16 cellular contexts compared by ENCODE assay signal in the genomic region with DNA sequence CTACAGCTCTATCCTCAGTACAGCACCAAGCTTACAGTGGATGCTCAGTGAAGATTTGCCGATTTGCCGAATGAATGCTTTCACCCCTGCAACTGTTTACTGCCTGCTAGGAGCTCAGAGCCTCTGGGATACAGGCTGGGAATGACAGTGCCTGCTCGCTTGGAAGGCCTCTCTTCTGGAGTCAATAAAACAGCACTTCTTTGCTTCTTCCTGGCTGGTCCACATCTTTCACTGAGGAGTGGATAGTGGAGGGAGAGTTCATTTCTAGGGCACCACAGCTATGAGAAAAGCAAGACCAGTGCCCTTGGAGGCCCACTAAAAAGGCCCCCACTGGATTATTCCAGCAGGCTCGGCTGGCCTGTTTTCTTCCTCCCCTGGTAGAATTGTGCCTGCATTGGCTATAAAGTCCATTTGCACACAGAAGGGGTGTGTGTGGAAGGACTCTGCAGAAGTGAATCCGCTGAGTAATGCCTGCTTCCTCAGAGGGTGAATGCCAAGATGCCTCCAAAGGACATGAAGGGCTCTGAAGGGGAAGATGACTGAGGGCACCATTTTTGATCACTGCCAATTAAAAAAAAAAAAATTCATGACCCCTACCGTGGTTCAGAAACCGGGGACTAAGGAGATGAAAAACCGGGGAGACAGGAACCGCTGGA. TPM values are rescaled to one million over a fixed set of nuclear protein-coding genes. Genes with fewer than 3 reads are reported as not detected.
DNase-seq lines count a peak whose midpoint lies in the region; ATAC-seq and TF ChIP-seq lines count a peak whose summit lies in the region.
"Had no signal": no experiment of that assay in that cellular context is flagged by ENCODE, and none has a peak within 500 bp of the region (broad histone marks: within the 10 kb centered on the region; RNA-seq: fewer than 3 reads in every experiment).

No MANE protein-coding gene starts in this region.

- DNase-seq in RPMI8226: peak; percentile 67
- no peak for DNase-seq in upper lobe of right lung
- no peak for DNase-seq in GM20000 (ENCODE audit: low spot score)
- no peak for DNase-seq in NCI-H146 (lab: John Stamatoyannopoulos, UW)
- DNase-seq in RKO (ENCODE audit: low spot score): no peak
- DNase-seq: activated CD8-positive, alpha-beta memory T cell treated with anti-CD3 and anti-CD28 coated beads, Interleukin-2, amount 50 U/mL, for 48 hours; HCEC 1CT; heart right ventricle; naive thymus-derived CD4-positive, alpha-beta T cell; NCI-H2107; stimulated activated CD4-positive, alpha-beta T cell treated with anti-CD3 and anti-CD28 coated beads, Interleukin-4, amount 100 ng/mL, for 4 hours had no signal

- no peak for TF ChIP-seq CTCF in upper lobe of right lung (IDR thresholded peaks at IDR 0.05)
- TF ChIP-seq CTCF in GM20000 (IDR thresholded peaks at IDR 0.05; ENCODE audit: extremely low read depth, missing control alignments): no peak

- H3K4me3 ChIP-seq in HUES48 (ENCODE audit: low read depth, low read length) (no peak overlapping the region), iPS-18a (ENCODE audit: low read length) (peak overlapping the region; percentile 11), upper lobe of right lung (no peak overlapping the region)
- H3K4me3 ChIP-seq: heart right ventricle had no signal

- peaks cover 9% of the 10 kb centered on the region for H3K27me3 ChIP-seq in HUES48 (ENCODE audit: control insufficient read depth, insufficient read depth, low read length)
- peaks cover 17% of the 10 kb centered on the region for H3K27me3 ChIP-seq in iPS-18a (ENCODE audit: control insufficient read depth, insufficient read depth, low read length)
- no peaks in the 10 kb centered on the region for H3K27me3 ChIP-seq in upper lobe of right lung
- H3K27me3 ChIP-seq: heart right ventricle had no signal

- H3K27ac ChIP-seq in HUES48 (ENCODE audit: low read depth, low read length) (peak overlapping the region; percentile 72), iPS-18a (ENCODE audit: low read length) (no peak overlapping the region), upper lobe of right lung (no peak overlapping the region)

- peak; percentile 33 for ATAC-seq in upper lobe of right lung
- ATAC-seq: heart right ventricle; left lobe of liver; naive thymus-derived CD4-positive, alpha-beta T cell; sciatic nerve; stimulated activated effector memory CD8-positive, alpha-beta T cell treated with anti-CD3 and anti-CD28 coated beads, Interleukin-12 subunit alpha, Interleukin-12 subunit beta, amount 100 ng/mL, for 72 hours had no signal

- H3K4me1 ChIP-seq in HUES48 (ENCODE audit: control insufficient read depth, insufficient read depth, low read length) (peaks cover 24% of the 10 kb centered on the region), iPS-18a (ENCODE audit: control insufficient read depth, low read depth, low read length) (peaks cover 21% of the 10 kb centered on the region), upper lobe of right lung (peaks cover 8% of the 10 kb centered on the region)

- H3K36me3 ChIP-seq in HUES48 (ENCODE audit: control insufficient read depth, insufficient read depth, low read length) (no peaks in the 10 kb centered on the region), iPS-18a (ENCODE audit: control insufficient read depth, low read depth, low read length) (no peaks in the 10 kb centered on the region), upper lobe of right lung (no peaks in the 10 kb centered on the region)
- H3K36me3 ChIP-seq: heart right ventricle had no signal

- intact Hi-C loops in upper lobe of right lung (cut with DNase I): no loop called here

- H3K9me3 ChIP-seq in HUES48 (ENCODE audit: control insufficient read depth, insufficient read depth, low read length) (no peaks in the 10 kb centered on the region), iPS-18a (ENCODE audit: control insufficient read depth, low read depth, low read length) (no peaks in the 10 kb centered on the region), upper lobe of right lung (no peaks in the 10 kb centered on the region)
- H3K9me3 ChIP-seq: heart right ventricle had no signal

- H3K9ac ChIP-seq in HUES48 (ENCODE audit: low read depth, low read length): no peak overlapping the region; the same call in 1 of the 2 replicates
- no peak overlapping the region for H3K9ac ChIP-seq in iPS-18a (ENCODE audit: low read length)

RNA-seq across cellular contexts. Expression of a gene that starts 3.2 kb away (rescaled TPM):
- 87.5 TPM for total RNA-seq in upper lobe of right lung
